13 cellular contexts compared by ENCODE assay signal in genomic region chr6:15026832-15027231, GRCh38.
DNase-seq lines count a peak whose midpoint lies in the region; ATAC-seq, FAIRE-seq and TF ChIP-seq lines count a peak whose summit lies in the region.
"Had no signal": no experiment of that assay in that cellular context is flagged by ENCODE, and none has a peak within 500 bp of the region (broad histone marks: within the 10 kb centered on the region; RNA-seq: fewer than 3 reads in every experiment).

No MANE protein-coding gene starts in this region.

- DNase-seq in HuH-7 (ENCODE audit: low spot score) (peak; percentile 64), NCI-H510A treated with DMSO at 0.1 percent for 48 hours (lab: John Stamatoyannopoulos, UW) (peak; percentile 90), bronchial epithelial cell (ENCODE audit: low read depth) (peak; percentile 17), pancreas (peak in 2 of 6 donors; percentile 43 to 48), putamen (ENCODE audit: low spot score) (no peak)
- DNase-seq: activated effector memory CD4-positive, alpha-beta T cell treated with anti-CD3 and anti-CD28 coated beads, Interleukin-2, amount 50 U/mL, for 16 hours; DND-41; HFFc6; islet precursor cell; posterior cingulate gyrus had no signal

- H3K27ac ChIP-seq in pancreas = no peak overlapping the region

- no peaks in the 10 kb centered on the region for H3K4me1 ChIP-seq in pancreas

- WGBS in pancreas, 2 donors = 23 to 24% methylated on average over 6 of the region's 6 CpGs

- intact Hi-C loops in pancreas (cut with DNase I) = no loop called here

- no peak for TF ChIP-seq CTCF in bronchial epithelial cell (IDR thresholded peaks at IDR 0.05; ENCODE audit: insufficient read depth, low read length, severe bottlenecking)
- TF ChIP-seq CTCF in pancreas (IDR thresholded peaks at IDR 0.05) = no peak

- peak; percentile 61 to 96 (median 91) for ATAC-seq in pancreas
- no peak for ATAC-seq in GM21447 (IDR thresholded peaks at IDR 0.05; ENCODE audit: unreplicated experiment)
- no peak for ATAC-seq in GM19351 (IDR thresholded peaks at IDR 0.05; ENCODE audit: unreplicated experiment)
- ATAC-seq in GM19463 (IDR thresholded peaks at IDR 0.05; ENCODE audit: unreplicated experiment) = no peak

- H3K36me3 ChIP-seq in bronchial epithelial cell (ENCODE audit: control insufficient read depth, insufficient read depth, low read length) (no peaks in the 10 kb centered on the region), pancreas (no peaks in the 10 kb centered on the region)

- no peaks in the 10 kb centered on the region for H3K9me3 ChIP-seq in pancreas

- FAIRE-seq in bronchial epithelial cell (lab: Jason Lieb, UNC) (no peak), pancreas (lab: Jason Lieb, UNC) (no peak)

- H3K27me3 ChIP-seq in bronchial epithelial cell (ENCODE audit: control insufficient read depth, insufficient read depth, low read length) (no peaks in the 10 kb centered on the region), pancreas (no peaks in the 10 kb centered on the region)

- H3K4me3 ChIP-seq in bronchial epithelial cell (ENCODE audit: low read depth, low read length) (no peak overlapping the region), pancreas (no peak overlapping the region)

Comparison
In these comparisons a context has a peak if more than half of its experiments do, and no peak if none do; other contexts are left out.
1. ATAC-seq: peak in pancreas (4 of 4); none in GM21447 (single experiment), GM19351 (single experiment) and GM19463 (single experiment).